Comparison of ENCODE assay signal across 1 cellular context in genomic region chr19:16448872-16449271, GRCh38.
TF ChIP-seq lines count a peak whose summit lies in the region.

No MANE protein-coding gene starts in this region.

TF ChIP-seq in HEK293, 187 proteins besides CTCF, POLR2A, EP300 and RAD21:
- TF ChIP-seq ZNF121 (tag by site-specific recombination; IDR thresholded peaks at IDR 0.05) = peak; percentile 92
